1 cellular context compared by ENCODE assay signal in genomic region chr2:20664431-20665260, GRCh38.
TF ChIP-seq lines count a peak whose summit lies in the region.

No MANE protein-coding gene starts in this region.

TF ChIP-seq in endothelial cell of umbilical vein, 7 proteins besides CTCF, POLR2A, EP300 and RAD21:
- TF ChIP-seq GATA2 (IDR thresholded peaks at IDR 0.05; ENCODE audit: insufficient read depth, insufficient read length, low read depth, low read length) (no peak), EZH2 (IDR thresholded peaks at IDR 0.05; ENCODE audit: borderline replicate concordance, low read depth, low read length, severe bottlenecking) (no peak), POLR2AphosphoS5 (IDR thresholded peaks at IDR 0.05; ENCODE audit: insufficient read depth, low read depth, low read length) (no peak), FOS (IDR thresholded peaks at IDR 0.05; ENCODE audit: borderline replicate concordance, insufficient read depth, low read length) (no peak), MAX (IDR thresholded peaks at IDR 0.05; ENCODE audit: insufficient read depth, insufficient read length) (no peak), MYC (IDR thresholded peaks at IDR 0.05; ENCODE audit: low read depth, low read length) (no peak), JUN (IDR thresholded peaks at IDR 0.05; ENCODE audit: borderline replicate concordance, insufficient read depth, insufficient read length, low read depth) (no peak)
